36 cellular contexts compared by ENCODE assay signal in the genomic region with DNA sequence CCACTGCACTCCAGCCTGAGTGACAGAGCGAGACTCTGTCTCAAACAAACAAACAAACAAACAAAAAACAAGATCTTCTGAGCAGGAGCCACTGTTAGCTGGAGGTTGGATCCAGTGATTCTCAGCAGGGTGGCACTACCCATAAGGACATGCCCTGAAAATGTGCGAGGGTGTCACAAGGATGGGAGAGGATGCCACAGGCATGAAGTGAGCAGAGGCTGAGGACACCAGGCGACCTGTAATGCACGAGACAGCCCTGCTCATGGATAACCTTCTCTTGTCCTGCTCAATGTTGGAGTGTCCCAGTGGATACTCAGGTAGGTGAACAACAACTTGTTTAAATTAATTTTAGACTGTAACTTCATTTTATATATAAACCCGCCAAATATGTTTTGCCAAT.
"Had no signal": no experiment of that assay in that cellular context is flagged by ENCODE, and none has a peak within 500 bp of the region (broad histone marks: within the 10 kb centered on the region; RNA-seq: fewer than 3 reads in every experiment).

No MANE protein-coding gene starts in this region.

- H3K27ac Mint-ChIP-seq: activated CD4-positive, alpha-beta memory T cell treated with anti-CD3 and anti-CD28 coated beads for 36 hours; activated CD4-positive, alpha-beta T cell treated with anti-CD3 and anti-CD28 coated beads for 36 hours; activated CD4-positive, alpha-beta T cell treated with anti-CD3 and anti-CD28 coated beads, Interleukin-2, amount 10 ng/mL, durations not matched to agents 24 days and 14 days; activated CD8-positive, alpha-beta memory T cell treated with anti-CD3 and anti-CD28 coated beads, Interleukin-2, amount 10 ng/mL, durations not matched to agents 7 days and 5 days; activated CD8-positive, alpha-beta T cell treated with anti-CD3 and anti-CD28 coated beads, Interleukin-2, amount 10 ng/mL, durations not matched to agents 7 days and 5 days; activated naive CD4-positive, alpha-beta T cell treated with anti-CD3 and anti-CD28 coated beads for 36 hours; activated naive CD4-positive, alpha-beta T cell treated with anti-CD3 and anti-CD28 coated beads, Interleukin-2, amount 50 U/mL, for 24 hours; activated naive CD8-positive, alpha-beta T cell treated with anti-CD3 and anti-CD28 coated beads for 36 hours; activated naive CD8-positive, alpha-beta T cell treated with anti-CD3 and anti-CD28 coated beads, Interleukin-2, amount 50 U/mL, for 24 hours; activated T-helper 1 cell treated with anti-CD3 and anti-CD28 coated beads, Interleukin-12 subunit alpha, Interleukin-12 subunit beta, Interleukin-2, Interleukin-4 antibody, amounts not matched to agents 30 ng/mL and 10 ng/mL and 1 ng/mL, durations not matched to agents 14 hours and 24 hours and 36 hours; activated T-helper 2 cell treated with anti-CD3 and anti-CD28 coated beads, Interferon-gamma antibody, Interleukin-2, Interleukin-4, amounts not matched to agents 10 μg/mL and 5 μg/mL and 100 μg/mL, durations not matched to agents 14 hours and 24 hours and 36 hours; T-helper 17 cell; T-helper 2 cell treated with Interferon-gamma antibody and Interleukin-4, amounts not matched to agents 5 μg/mL and 100 μg/mL, for 36 hours had no signal

- H3K36me3 ChIP-seq: adrenal gland, breast epithelium, cardiac muscle cell, colonic mucosa, esophagus squamous epithelium, gastroesophageal sphincter had no signal

- H3K4me3 Mint-ChIP-seq: activated CD4-positive, alpha-beta memory T cell treated with anti-CD3 and anti-CD28 coated beads for 36 hours; activated CD4-positive, alpha-beta T cell treated with anti-CD3 and anti-CD28 coated beads for 36 hours; activated CD4-positive, alpha-beta T cell treated with anti-CD3 and anti-CD28 coated beads, Interleukin-2, amount 10 ng/mL, durations not matched to agents 24 days and 14 days; activated CD8-positive, alpha-beta memory T cell treated with anti-CD3 and anti-CD28 coated beads, Interleukin-2, amount 10 ng/mL, durations not matched to agents 7 days and 5 days; activated CD8-positive, alpha-beta T cell treated with anti-CD3 and anti-CD28 coated beads, Interleukin-2, amount 10 ng/mL, durations not matched to agents 7 days and 5 days; activated naive CD4-positive, alpha-beta T cell treated with anti-CD3 and anti-CD28 coated beads for 36 hours; activated naive CD4-positive, alpha-beta T cell treated with anti-CD3 and anti-CD28 coated beads, Interleukin-2, amount 50 U/mL, for 24 hours; activated naive CD8-positive, alpha-beta T cell treated with anti-CD3 and anti-CD28 coated beads for 36 hours; activated naive CD8-positive, alpha-beta T cell treated with anti-CD3 and anti-CD28 coated beads, Interleukin-2, amount 50 U/mL, for 24 hours; activated T-helper 1 cell treated with anti-CD3 and anti-CD28 coated beads, Interleukin-12 subunit alpha, Interleukin-12 subunit beta, Interleukin-2, Interleukin-4 antibody, amounts not matched to agents 30 ng/mL and 10 ng/mL and 1 ng/mL, durations not matched to agents 14 hours and 24 hours and 36 hours; brain; T-helper 17 cell; T-helper 2 cell treated with Interferon-gamma antibody and Interleukin-4, amounts not matched to agents 5 μg/mL and 100 μg/mL, for 36 hours had no signal

- H3K27ac ChIP-seq: adrenal gland, breast epithelium, cardiac muscle cell, colonic mucosa, epithelial cell of prostate, esophagus squamous epithelium, WERI-Rb-1 had no signal

- H3K36me3 Mint-ChIP-seq: activated CD4-positive, alpha-beta memory T cell treated with anti-CD3 and anti-CD28 coated beads for 36 hours; activated CD8-positive, alpha-beta memory T cell treated with anti-CD3 and anti-CD28 coated beads, Interleukin-2, amount 10 ng/mL, durations not matched to agents 7 days and 5 days; activated naive CD4-positive, alpha-beta T cell treated with anti-CD3 and anti-CD28 coated beads, Interleukin-2, amount 50 U/mL, for 24 hours; activated naive CD8-positive, alpha-beta T cell treated with anti-CD3 and anti-CD28 coated beads for 36 hours had no signal

- DNase-seq: activated CD4-positive, alpha-beta memory T cell treated with anti-CD3 and anti-CD28 coated beads for 36 hours; activated CD4-positive, alpha-beta T cell treated with anti-CD3 and anti-CD28 coated beads for 36 hours; activated CD4-positive, alpha-beta T cell treated with anti-CD3 and anti-CD28 coated beads, Interleukin-2, amount 10 ng/mL, durations not matched to agents 24 days and 14 days; activated CD4-positive, CD25-positive, alpha-beta regulatory T cell; activated CD4-positive, CD25-positive, alpha-beta regulatory T cell treated with anti-CD3 and anti-CD28 coated beads, Interleukin-2, amount 50 U/mL, for 72 hours; activated CD8-positive, alpha-beta memory T cell treated with anti-CD3 and anti-CD28 coated beads, Interleukin-2, amount 10 ng/mL, durations not matched to agents 7 days and 5 days; activated CD8-positive, alpha-beta memory T cell treated with anti-CD3 and anti-CD28 coated beads, Interleukin-2, amount 50 U/mL, for 4 hours; activated CD8-positive, alpha-beta T cell treated with anti-CD3 and anti-CD28 coated beads, Interleukin-2, amount 10 ng/mL, durations not matched to agents 7 days and 5 days; activated effector memory CD4-positive, alpha-beta T cell treated with anti-CD3 and anti-CD28 coated beads, Interleukin-2, amount 50 U/mL, for 16 hours; activated naive CD4-positive, alpha-beta T cell treated with anti-CD3 and anti-CD28 coated beads for 36 hours; activated naive CD8-positive, alpha-beta T cell treated with anti-CD3 and anti-CD28 coated beads for 36 hours; activated naive CD8-positive, alpha-beta T cell treated with anti-CD3 and anti-CD28 coated beads, Interleukin-2, amount 50 U/mL, for 24 hours; activated T-cell treated with anti-CD3 and anti-CD28 coated beads, Interleukin-2, amount 50 U/mL, for 1 hour; activated T-cell treated with anti-CD3 and anti-CD28 coated beads, Interleukin-2, amount 50 U/mL, for 48 hours; adrenal gland; amygdala; aorta; central memory CD4-positive, alpha-beta T cell; cerebellar nuclear complex; colonic mucosa; effector CD8-positive, alpha-beta T cell; esophagus squamous epithelium; foreskin melanocyte; T-helper 1 cell; T-helper 17 cell; T1000; WERI-Rb-1 had no signal

- H3K9me3 Mint-ChIP-seq: activated CD4-positive, alpha-beta memory T cell treated with anti-CD3 and anti-CD28 coated beads for 36 hours; activated CD4-positive, alpha-beta T cell treated with anti-CD3 and anti-CD28 coated beads, Interleukin-2, amount 10 ng/mL, durations not matched to agents 24 days and 14 days; activated naive CD4-positive, alpha-beta T cell treated with anti-CD3 and anti-CD28 coated beads for 36 hours; activated naive CD4-positive, alpha-beta T cell treated with anti-CD3 and anti-CD28 coated beads, Interleukin-2, amount 50 U/mL, for 24 hours; activated naive CD8-positive, alpha-beta T cell treated with anti-CD3 and anti-CD28 coated beads for 36 hours; activated naive CD8-positive, alpha-beta T cell treated with anti-CD3 and anti-CD28 coated beads, Interleukin-2, amount 50 U/mL, for 24 hours; activated T-helper 1 cell treated with anti-CD3 and anti-CD28 coated beads, Interleukin-12 subunit alpha, Interleukin-12 subunit beta, Interleukin-2, Interleukin-4 antibody, amounts not matched to agents 30 ng/mL and 10 ng/mL and 1 ng/mL, durations not matched to agents 14 hours and 24 hours and 36 hours; activated T-helper 2 cell treated with anti-CD3 and anti-CD28 coated beads, Interferon-gamma antibody, Interleukin-2, Interleukin-4, amounts not matched to agents 10 μg/mL and 5 μg/mL and 100 μg/mL, durations not matched to agents 14 hours and 24 hours and 36 hours; T-helper 2 cell treated with Interferon-gamma antibody and Interleukin-4, amounts not matched to agents 5 μg/mL and 100 μg/mL, for 36 hours had no signal

- H3K27me3 ChIP-seq: adrenal gland, breast epithelium, cardiac muscle cell, colonic mucosa, gastroesophageal sphincter had no signal

- ATAC-seq: activated CD4-positive, alpha-beta T cell treated with anti-CD3 and anti-CD28 coated beads for 36 hours; activated CD8-positive, alpha-beta memory T cell treated with anti-CD3 and anti-CD28 coated beads, Interleukin-2, amount 10 ng/mL, durations not matched to agents 7 days and 5 days; activated CD8-positive, alpha-beta T cell treated with anti-CD3 and anti-CD28 coated beads, Interleukin-2, amount 10 ng/mL, durations not matched to agents 7 days and 5 days; activated naive CD8-positive, alpha-beta T cell treated with anti-CD3 and anti-CD28 coated beads, Interleukin-2, amount 50 U/mL, for 24 hours; gastroesophageal sphincter; T-helper 17 cell had no signal

- H3K4me1 Mint-ChIP-seq: activated CD4-positive, alpha-beta T cell treated with anti-CD3 and anti-CD28 coated beads for 36 hours; activated CD4-positive, alpha-beta T cell treated with anti-CD3 and anti-CD28 coated beads, Interleukin-2, amount 10 ng/mL, durations not matched to agents 24 days and 14 days; activated CD8-positive, alpha-beta memory T cell treated with anti-CD3 and anti-CD28 coated beads, Interleukin-2, amount 10 ng/mL, durations not matched to agents 7 days and 5 days; activated naive CD4-positive, alpha-beta T cell treated with anti-CD3 and anti-CD28 coated beads, Interleukin-2, amount 50 U/mL, for 24 hours; activated naive CD8-positive, alpha-beta T cell treated with anti-CD3 and anti-CD28 coated beads for 36 hours; activated naive CD8-positive, alpha-beta T cell treated with anti-CD3 and anti-CD28 coated beads, Interleukin-2, amount 50 U/mL, for 24 hours; T-helper 17 cell had no signal

- H3K4me1 ChIP-seq: breast epithelium, colonic mucosa had no signal

- H3K9me3 ChIP-seq: adrenal gland, breast epithelium, colonic mucosa, gastroesophageal sphincter had no signal

- H3K4me3 ChIP-seq: adrenal gland, breast epithelium, cardiac muscle cell, colonic mucosa, esophagus squamous epithelium, gastroesophageal sphincter had no signal
